ENCODE assay signal across 10 cellular contexts in genomic region chr12:124698211-124698997, GRCh38.
DNase-seq lines count a peak whose midpoint lies in the region; ATAC-seq and TF ChIP-seq lines count a peak whose summit lies in the region.
"Had no signal": no experiment of that assay in that cellular context is flagged by ENCODE, and none has a peak within 500 bp of the region (broad histone marks: within the 10 kb centered on the region; RNA-seq: fewer than 3 reads in every experiment).

No MANE protein-coding gene starts in this region.

- POLR2A ChIA-PET in HEK293 (lab: Yijun Ruan, JAX): no interaction called here
- POLR2A ChIA-PET in CD4-positive, alpha-beta T cell (lab: Charles Lee): no interaction called here

- H3K36me3 ChIP-seq in HEK293 (ENCODE audit: control insufficient read depth in 2 of 2, insufficient read depth in 1 of 2, low read length in 2 of 2): no peaks in the 10 kb centered on the region
- H3K36me3 ChIP-seq in smooth muscle cell (ENCODE audit: low read depth): no peaks in the 10 kb centered on the region
- no peaks in the 10 kb centered on the region for H3K36me3 ChIP-seq in effector memory CD4-positive, alpha-beta T cell (ENCODE audit: control insufficient read depth, insufficient read depth, low read length)

- H3K36me3 Mint-ChIP-seq in CD4-positive, alpha-beta T cell (ENCODE audit: low read depth): no peaks in the 10 kb centered on the region
- H3K36me3 Mint-ChIP-seq: CD8-positive, alpha-beta T cell had no signal

- no peaks in the 10 kb centered on the region for H3K27me3 Mint-ChIP-seq in CD4-positive, alpha-beta T cell

- WGBS in smooth muscle cell (ENCODE audit: low lambda C conversion rate): 26% methylated on average over 15 of the region's 15 CpGs

- H3K79me2 ChIP-seq in smooth muscle cell (ENCODE audit: low read depth): no peaks in the 10 kb centered on the region

- H4K20me1 ChIP-seq in smooth muscle cell (ENCODE audit: low read depth): no peaks in the 10 kb centered on the region

- no peak for ATAC-seq in CD4-positive, alpha-beta T cell (ENCODE audit: poor library complexity)
- no peak for ATAC-seq in GM18511 (IDR thresholded peaks at IDR 0.05; ENCODE audit: unreplicated experiment)
- ATAC-seq: CD8-positive, alpha-beta T cell; HepG2 had no signal

- peaks cover 6% of the 10 kb centered on the region for H3K4me1 Mint-ChIP-seq in CD4-positive, alpha-beta T cell (ENCODE audit: low read depth)

- H3K27ac ChIP-seq in HEK293 (ENCODE audit: extremely low read depth, low read depth, low read length) (no peak overlapping the region; the same call in 1 of the 2 replicates), cingulate gyrus (ENCODE audit: low read depth, low read length) (peak overlapping the region; percentile 96), layer of hippocampus (ENCODE audit: low read depth, low read length) (peak overlapping the region; percentile 96), smooth muscle cell (ENCODE audit: low read depth) (peak overlapping the region; percentile 76)
- H3K27ac ChIP-seq in effector memory CD4-positive, alpha-beta T cell (ENCODE audit: insufficient read depth, low read length, poor library complexity, severe bottlenecking): no peak overlapping the region
- no peak overlapping the region for H3K27ac ChIP-seq in CD4-positive, alpha-beta T cell (ENCODE audit: low read depth, low read length)

- CTCF ChIA-PET in HEK293 (lab: Yijun Ruan, JAX): no interaction called here
- CTCF ChIA-PET in CD4-positive, alpha-beta T cell (lab: Charles Lee): no interaction called here

- H3K9ac ChIP-seq in smooth muscle cell (ENCODE audit: low read depth): peak overlapping the region; percentile 8

- peaks cover 9% of the 10 kb centered on the region for H3F3A ChIP-seq in smooth muscle cell (ENCODE audit: low read depth)

- H3K4me1 ChIP-seq in HEK293 (ENCODE audit: control insufficient read depth, insufficient read depth, low read length): peaks cover 9% of the 10 kb centered on the region
- no peaks in the 10 kb centered on the region for H3K4me1 ChIP-seq in smooth muscle cell (ENCODE audit: low read depth)
- peaks cover 8% of the 10 kb centered on the region for H3K4me1 ChIP-seq in effector memory CD4-positive, alpha-beta T cell (ENCODE audit: control insufficient read depth, insufficient read depth, low read length, poor library complexity, severe bottlenecking)

- no peak for TF ChIP-seq CTCF in HEK293 (tag by site-specific recombination; IDR thresholded peaks at IDR 0.05)
- no peak for TF ChIP-seq CTCF in smooth muscle cell (IDR thresholded peaks at IDR 0.05; ENCODE audit: borderline replicate concordance, insufficient read depth, poor library complexity, severe bottlenecking)
- no peak for TF ChIP-seq CTCF in CD4-positive, alpha-beta T cell (IDR thresholded peaks at IDR 0.05)

- intact Hi-C loops in CD4-positive, alpha-beta T cell (cut with DNase I, micrococcal nuclease): no loop called here

- H3K4me3 Mint-ChIP-seq in CD4-positive, alpha-beta T cell: no peak overlapping the region
- H3K4me3 Mint-ChIP-seq: CD8-positive, alpha-beta T cell had no signal

- H3K27ac Mint-ChIP-seq in CD4-positive, alpha-beta T cell: no peak overlapping the region
- H3K27ac Mint-ChIP-seq: CD8-positive, alpha-beta T cell had no signal

- H3K4me3 ChIP-seq in HEK293 (ENCODE audit: low read depth, low read length) (no peak overlapping the region), smooth muscle cell (no peak overlapping the region)
- H3K4me3 ChIP-seq in effector memory CD4-positive, alpha-beta T cell (ENCODE audit: insufficient read depth, low read depth, low read length, poor library complexity, severe bottlenecking): no peak overlapping the region

- H2AFZ ChIP-seq in smooth muscle cell (ENCODE audit: low read depth): peak overlapping the region; percentile 40

- DNase-seq in smooth muscle cell (lab: John Stamatoyannopoulos, UW; ENCODE audit: unreplicated experiment) (no peak), SKM-1 treated with dmso at 0.1 percent for 144 hours (lab: John Stamatoyannopoulos, UW; ENCODE audit: unreplicated experiment) (no peak)
- DNase-seq in effector memory CD4-positive, alpha-beta T cell: no peak
- no peak for DNase-seq in CD4-positive, alpha-beta T cell
- DNase-seq: CD8-positive, alpha-beta T cell had no signal

- no peaks in the 10 kb centered on the region for H3K9me3 Mint-ChIP-seq in CD4-positive, alpha-beta T cell
- H3K9me3 Mint-ChIP-seq: CD8-positive, alpha-beta T cell had no signal

- no peaks in the 10 kb centered on the region for H3K27me3 ChIP-seq in layer of hippocampus (ENCODE audit: control insufficient read depth, insufficient read depth, low read length)
- no peaks in the 10 kb centered on the region for H3K27me3 ChIP-seq in smooth muscle cell (ENCODE audit: low read depth)
- H3K27me3 ChIP-seq in effector memory CD4-positive, alpha-beta T cell (replicated peaks; ENCODE audit: control insufficient read depth, insufficient read depth, low read length, poor library complexity, severe bottlenecking): no peaks in the 10 kb centered on the region
- no peaks in the 10 kb centered on the region for H3K27me3 ChIP-seq in CD4-positive, alpha-beta T cell (ENCODE audit: control insufficient read depth, insufficient read depth, low read length)

- peak overlapping the region; percentile 58 for H3K4me2 ChIP-seq in smooth muscle cell

- H3K9me3 ChIP-seq in HEK293 (ENCODE audit: control insufficient read depth, insufficient read depth, low read depth, low read length) (no peaks in the 10 kb centered on the region), smooth muscle cell (replicated peaks; ENCODE audit: low read depth) (no peaks in the 10 kb centered on the region)
- no peaks in the 10 kb centered on the region for H3K9me3 ChIP-seq in effector memory CD4-positive, alpha-beta T cell (ENCODE audit: control insufficient read depth, low read length)
- no peaks in the 10 kb centered on the region for H3K9me3 ChIP-seq in CD4-positive, alpha-beta T cell (ENCODE audit: control insufficient read depth, low read length)

TF ChIP-seq in HEK293, 187 proteins besides CTCF, POLR2A, EP300 and RAD21:
- TF ChIP-seq ZNF585B (tag by site-specific recombination; IDR thresholded peaks at IDR 0.05) (no peak), ZNF394 (tag by site-specific recombination; IDR thresholded peaks at IDR 0.05; ENCODE audit: borderline replicate concordance) (peak; percentile 55; the same call in 1 of the 2 replicates)
- TF ChIP-seq, protein P1, sequence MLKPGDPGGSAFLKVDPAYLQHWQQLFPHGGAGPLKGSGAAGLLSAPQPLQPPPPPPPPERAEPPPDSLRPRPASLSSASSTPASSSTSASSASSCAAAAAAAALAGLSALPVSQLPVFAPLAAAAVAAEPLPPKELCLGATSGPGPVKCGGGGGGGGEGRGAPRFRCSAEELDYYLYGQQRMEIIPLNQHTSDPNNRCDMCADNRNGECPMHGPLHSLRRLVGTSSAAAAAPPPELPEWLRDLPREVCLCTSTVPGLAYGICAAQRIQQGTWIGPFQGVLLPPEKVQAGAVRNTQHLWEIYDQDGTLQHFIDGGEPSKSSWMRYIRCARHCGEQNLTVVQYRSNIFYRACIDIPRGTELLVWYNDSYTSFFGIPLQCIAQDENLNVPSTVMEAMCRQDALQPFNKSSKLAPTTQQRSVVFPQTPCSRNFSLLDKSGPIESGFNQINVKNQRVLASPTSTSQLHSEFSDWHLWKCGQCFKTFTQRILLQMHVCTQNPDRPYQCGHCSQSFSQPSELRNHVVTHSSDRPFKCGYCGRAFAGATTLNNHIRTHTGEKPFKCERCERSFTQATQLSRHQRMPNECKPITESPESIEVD (tag by site-specific recombination; IDR thresholded peaks at IDR 0.05): 0 out of 2 replicates have a peak, but pooled peaks have one; percentile 14

Comparison
In these comparisons a context has a peak if more than half of its experiments do, and no peak if none do; other contexts are left out.
1. H3K27ac ChIP-seq: peak in cingulate gyrus (single experiment), layer of hippocampus (single experiment) and smooth muscle cell (single experiment); none in HEK293 (single experiment), effector memory CD4-positive, alpha-beta T cell (single experiment) and CD4-positive, alpha-beta T cell (single experiment).